ENCODE assay signal across 25 cellular contexts in the genomic region with DNA sequence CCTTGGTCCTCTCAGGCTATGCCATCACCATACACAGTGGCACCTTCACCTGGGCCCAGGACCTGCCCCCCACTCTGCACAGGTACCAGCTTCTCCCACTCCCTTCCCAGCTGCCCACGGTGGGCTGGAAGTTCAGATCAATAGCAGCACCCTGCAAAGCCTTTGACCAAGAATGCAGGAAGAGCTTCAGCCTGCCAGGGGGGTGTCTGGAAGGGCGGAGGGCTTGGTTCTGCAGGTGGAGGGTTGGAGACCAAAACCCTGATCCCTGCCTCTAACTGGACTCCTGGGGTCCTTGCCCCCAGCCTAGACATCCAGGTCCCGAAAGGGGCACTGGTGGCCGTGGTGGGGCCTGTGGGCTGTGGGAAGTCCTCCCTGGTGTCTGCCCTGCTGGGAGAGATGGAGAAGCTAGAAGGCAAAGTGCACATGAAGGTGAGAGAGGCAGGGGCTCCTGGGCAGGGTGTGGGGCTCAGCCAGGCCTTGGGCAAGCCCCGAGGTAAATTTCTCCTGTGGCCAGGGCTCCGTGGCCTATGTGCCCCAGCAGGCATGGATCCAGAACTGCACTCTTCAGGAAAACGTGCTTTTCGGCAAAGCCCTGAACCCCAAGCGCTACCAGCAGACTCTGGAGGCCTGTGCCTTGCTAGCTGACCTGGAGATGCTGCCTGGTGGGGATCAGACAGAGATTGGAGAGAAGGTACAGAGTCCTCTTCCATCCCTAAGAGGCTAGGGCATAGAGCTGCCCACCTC. TPM values are rescaled to one million over a fixed set of nuclear protein-coding genes. Genes with fewer than 3 reads are reported as not detected.
A peak's percentile ranks its signal among the peaks of the same experiment; 100 is the strongest.
DNase-seq lines count a peak whose midpoint lies in the region; ATAC-seq, FAIRE-seq and TF ChIP-seq lines count a peak whose summit lies in the region.
"Had no signal": no experiment of that assay in that cellular context is flagged by ENCODE, and none has a peak within 500 bp of the region (broad histone marks: within the 10 kb centered on the region; RNA-seq: fewer than 3 reads in every experiment).

No MANE protein-coding gene starts in this region.

- no peaks in the 10 kb centered on the region for H3K27me3 ChIP-seq in PC-9 (ENCODE audit: insufficient read depth, low read depth)
- H3K27me3 ChIP-seq in keratinocyte (ENCODE audit: control insufficient read depth, extremely low read depth, insufficient read depth, low read length): no peaks in the 10 kb centered on the region
- H3K27me3 ChIP-seq: vagina had no signal

- H3K36me3 Mint-ChIP-seq in activated naive CD4-positive, alpha-beta T cell treated with anti-CD3 and anti-CD28 coated beads, Interleukin-2, amount 10 ng/mL, durations not matched to agents 7 days and 5 days: no peaks in the 10 kb centered on the region
- H3K36me3 Mint-ChIP-seq in activated naive CD4-positive, alpha-beta T cell treated with anti-CD3 and anti-CD28 coated beads for 36 hours (ENCODE audit: low read depth): no peaks in the 10 kb centered on the region
- H3K36me3 Mint-ChIP-seq: CD8-positive, alpha-beta T cell had no signal

- H3K9me3 ChIP-seq in PC-9 (ENCODE audit: insufficient read depth, low read depth) (no peaks in the 10 kb centered on the region), keratinocyte (ENCODE audit: control insufficient read depth, low read depth, low read length) (no peaks in the 10 kb centered on the region)
- H3K9me3 ChIP-seq: prostate gland, thoracic aorta, vagina had no signal

- CTCF ChIA-PET in activated naive CD4-positive, alpha-beta T cell treated with anti-CD3 and anti-CD28 coated beads, Interleukin-2, amount 10 ng/mL, durations not matched to agents 7 days and 5 days (lab: Charles Lee): no interaction called here
- CTCF ChIA-PET in activated naive CD4-positive, alpha-beta T cell treated with anti-CD3 and anti-CD28 coated beads for 36 hours (lab: Charles Lee): no interaction called here
- CTCF ChIA-PET in PC-9 (lab: Charles Lee): interaction anchor here (0.6 kb wide), 1 partner anchor 149 kb away, joined by 3 read pairs; no protein-coding TSS in a partner anchor

- H3K4me2 ChIP-seq in PC-9 (peak overlapping the region; percentile 51), keratinocyte (ENCODE audit: control insufficient read depth, extremely low read depth, insufficient read depth, low read depth, low read length) (no peak overlapping the region)

- no peak overlapping the region for H3K4me3 ChIP-seq in PC-9
- no peak overlapping the region for H3K4me3 ChIP-seq in keratinocyte (ENCODE audit: control insufficient read depth in 2 of 3, extremely low read depth in 1 of 3, insufficient read depth in 2 of 3, low read depth in 1 of 3, low read length in 3 of 3)
- H3K4me3 ChIP-seq: lung, prostate gland, thoracic aorta, vagina had no signal

- no peaks in the 10 kb centered on the region for H3K4me1 Mint-ChIP-seq in activated naive CD4-positive, alpha-beta T cell treated with anti-CD3 and anti-CD28 coated beads, Interleukin-2, amount 10 ng/mL, durations not matched to agents 7 days and 5 days
- H3K4me1 Mint-ChIP-seq in activated naive CD4-positive, alpha-beta T cell treated with anti-CD3 and anti-CD28 coated beads for 36 hours (ENCODE audit: low read depth): no peaks in the 10 kb centered on the region

- dilution Hi-C loops in keratinocyte (cut with MboI; ENCODE audit: extremely low pct_ligation_motif_present, low sequenced_read_pairs): no loop called here

- H3K9me2 ChIP-seq in PC-9 (ENCODE audit: insufficient read depth): no peaks in the 10 kb centered on the region

- DNase-seq in activated naive CD4-positive, alpha-beta T cell treated with anti-CD3 and anti-CD28 coated beads, Interleukin-2, amount 10 ng/mL, durations not matched to agents 7 days and 5 days: peak; percentile 11
- no peak for DNase-seq in activated naive CD4-positive, alpha-beta T cell treated with anti-CD3 and anti-CD28 coated beads for 36 hours
- no peak for DNase-seq in PC-9
- DNase-seq in keratinocyte (ENCODE audit: low read depth, low spot score): no peak
- DNase-seq in posterior vena cava (ENCODE audit: low spot score): peak; percentile 41
- no peak for DNase-seq in amygdala (lab: John Stamatoyannopoulos, UW)
- DNase-seq in NCI-H446 (lab: John Stamatoyannopoulos, UW): no peak
- DNase-seq: activated CD4-positive, alpha-beta T cell treated with anti-CD3 and anti-CD28 coated beads for 48 hours; activated T-cell treated with anti-CD3 and anti-CD28 coated beads, Interleukin-2, amount 50 U/mL, for 4 hours; CD8-positive, alpha-beta T cell; effector CD4-positive, alpha-beta T cell; Right ventricle myocardium superior; T-helper 9 cell had no signal

- H2AFZ ChIP-seq in PC-9 (no peak overlapping the region), keratinocyte (ENCODE audit: control insufficient read depth, low read length) (no peak overlapping the region)

- no peak overlapping the region for H3K27ac Mint-ChIP-seq in activated naive CD4-positive, alpha-beta T cell treated with anti-CD3 and anti-CD28 coated beads, Interleukin-2, amount 10 ng/mL, durations not matched to agents 7 days and 5 days
- H3K27ac Mint-ChIP-seq in activated naive CD4-positive, alpha-beta T cell treated with anti-CD3 and anti-CD28 coated beads for 36 hours: no peak overlapping the region
- H3K27ac Mint-ChIP-seq: CD8-positive, alpha-beta T cell; stimulated activated naive CD8-positive, alpha-beta T cell treated with anti-CD3 and anti-CD28 coated beads, Interleukin-15, Interleukin-2, amounts not matched to agents 100 ng/mL and 50 ng/mL, for 24 hours had no signal

- peaks cover 2% of the 10 kb centered on the region for H3K9me1 ChIP-seq in keratinocyte (ENCODE audit: control insufficient read depth, extremely low read depth, insufficient read depth, low read length)

- peaks cover 93% of the 10 kb centered on the region for H3F3A ChIP-seq in PC-9 (ENCODE audit: insufficient read depth, low read depth)

- intact Hi-C loops in activated naive CD4-positive, alpha-beta T cell treated with anti-CD3 and anti-CD28 coated beads for 36 hours (cut with micrococcal nuclease): no loop called here
- intact Hi-C loops in PC-9 (cut with micrococcal nuclease; ENCODE audit: unreplicated experiment) (no loop called here), posterior vena cava (cut with DNase I) (no loop called here)

- no peak for FAIRE-seq in keratinocyte (lab: Jason Lieb, UNC)
- FAIRE-seq: A204.1, colon had no signal

- H3K4me1 ChIP-seq in PC-9 (replicated peaks; ENCODE audit: insufficient read depth) (peaks cover 58% of the 10 kb centered on the region), keratinocyte (ENCODE audit: control insufficient read depth, extremely low read depth, insufficient read depth, low read length) (peaks cover 45% of the 10 kb centered on the region)
- H3K4me1 ChIP-seq: prostate gland had no signal

- TF ChIP-seq CTCF in PC-9 (conservative IDR thresholded peaks at IDR 0.05) (no peak), keratinocyte (optimal IDR thresholded peaks at IDR 0.05 in 1 of 3, IDR thresholded peaks at IDR 0.05 in 1 of 3, conservative IDR thresholded peaks at IDR 0.05 in 1 of 3; ENCODE audit: extremely low read depth in 1 of 3, insufficient read depth in 2 of 3, low read length in 3 of 3) (no peak)

- POLR2A ChIA-PET in PC-9 (lab: Charles Lee; ENCODE audit: unreplicated experiment): no interaction called here

- no peak for ATAC-seq in HG02571 (IDR thresholded peaks at IDR 0.05; ENCODE audit: unreplicated experiment)
- ATAC-seq: activated T-cell treated with anti-CD3 and anti-CD28 coated beads, Interleukin-2, amount 50 U/mL, for 4 hours; CD8-positive, alpha-beta T cell had no signal

- H3K9ac ChIP-seq in keratinocyte (ENCODE audit: control insufficient read depth, extremely low read depth, insufficient read depth, low read length): no peak overlapping the region

- H3K79me2 ChIP-seq in PC-9 (ENCODE audit: low read depth) (no peaks in the 10 kb centered on the region; the same call in 1 of the 2 replicates), keratinocyte (ENCODE audit: control insufficient read depth, insufficient read depth, low read length) (no peaks in the 10 kb centered on the region)

- H3K4me3 Mint-ChIP-seq in activated naive CD4-positive, alpha-beta T cell treated with anti-CD3 and anti-CD28 coated beads, Interleukin-2, amount 10 ng/mL, durations not matched to agents 7 days and 5 days: no peak overlapping the region
- no peak overlapping the region for H3K4me3 Mint-ChIP-seq in activated naive CD4-positive, alpha-beta T cell treated with anti-CD3 and anti-CD28 coated beads for 36 hours
- H3K4me3 Mint-ChIP-seq: activated T-cell treated with anti-CD3 and anti-CD28 coated beads, Interleukin-2, amount 50 U/mL, for 4 hours; CD8-positive, alpha-beta T cell; stimulated activated naive CD8-positive, alpha-beta T cell treated with anti-CD3 and anti-CD28 coated beads, Interleukin-15, Interleukin-2, amounts not matched to agents 100 ng/mL and 50 ng/mL, for 24 hours had no signal

- H3K27ac ChIP-seq in PC-9: peak overlapping the region; percentile 77
- peak overlapping the region; percentile 39 for H3K27ac ChIP-seq in keratinocyte (ENCODE audit: control insufficient read depth, insufficient read depth, low read length)
- H3K27ac ChIP-seq: epithelial cell of prostate, HL-60, prostate gland, vagina, VCaP had no signal

- no TSS peak for BruUV-seq in PC-9 (replicated peaks; lab: Mats Ljungman, UMichigan)

- peaks cover 32% of the 10 kb centered on the region for H3K27me3 Mint-ChIP-seq in activated naive CD4-positive, alpha-beta T cell treated with anti-CD3 and anti-CD28 coated beads, Interleukin-2, amount 10 ng/mL, durations not matched to agents 7 days and 5 days
- no peaks in the 10 kb centered on the region for H3K27me3 Mint-ChIP-seq in activated naive CD4-positive, alpha-beta T cell treated with anti-CD3 and anti-CD28 coated beads for 36 hours (ENCODE audit: low read depth)
- H3K27me3 Mint-ChIP-seq: stimulated activated naive CD8-positive, alpha-beta T cell treated with anti-CD3 and anti-CD28 coated beads, Interleukin-15, Interleukin-2, amounts not matched to agents 100 ng/mL and 50 ng/mL, for 24 hours had no signal

- H3K9me3 Mint-ChIP-seq in activated naive CD4-positive, alpha-beta T cell treated with anti-CD3 and anti-CD28 coated beads, Interleukin-2, amount 10 ng/mL, durations not matched to agents 7 days and 5 days: no peaks in the 10 kb centered on the region
- no peaks in the 10 kb centered on the region for H3K9me3 Mint-ChIP-seq in activated naive CD4-positive, alpha-beta T cell treated with anti-CD3 and anti-CD28 coated beads for 36 hours
- H3K9me3 Mint-ChIP-seq: activated T-cell treated with anti-CD3 and anti-CD28 coated beads, Interleukin-2, amount 50 U/mL, for 4 hours; CD8-positive, alpha-beta T cell; stimulated activated naive CD8-positive, alpha-beta T cell treated with anti-CD3 and anti-CD28 coated beads, Interleukin-15, Interleukin-2, amounts not matched to agents 100 ng/mL and 50 ng/mL, for 24 hours had no signal

- H3K36me3 ChIP-seq in PC-9 (ENCODE audit: low read depth) (peaks cover 54% of the 10 kb centered on the region), keratinocyte (ENCODE audit: control insufficient read depth in 2 of 2, extremely low read depth in 1 of 2, insufficient read depth in 2 of 2, low read length in 2 of 2) (peaks cover 0 to 6% of the 10 kb centered on the region in 2 experiments)
- H3K36me3 ChIP-seq: prostate gland, thoracic aorta, vagina had no signal

- no peaks in the 10 kb centered on the region for H4K20me1 ChIP-seq in PC-9 (ENCODE audit: insufficient read depth)
- no peaks in the 10 kb centered on the region for H4K20me1 ChIP-seq in keratinocyte (ENCODE audit: control insufficient read depth, extremely low read depth, insufficient read depth, low read length)

RNA-seq across cellular contexts. Expression of a gene that starts 34.3 kb away (rescaled TPM):
- total RNA-seq in activated naive CD4-positive, alpha-beta T cell treated with anti-CD3 and anti-CD28 coated beads for 36 hours: not detected
- total RNA-seq in PC-9 (2021) (221 and 273 TPM in 2 replicates), posterior vena cava (10 to 100 TPM; 13.1 to 19.8 TPM)
- polyA plus RNA-seq in keratinocyte: 39.6 to 61.6 TPM (median 41.7 TPM) in 3 replicates
- 16.7 TPM for polyA plus RNA-seq in keratinocyte (2011; ENCODE audit: low read depth)
- 18.2 and 18.5 TPM in 2 replicates for polyA plus RNA-seq in keratinocyte (2011; cell fraction: cytosol; rRNA removed)
- polyA plus RNA-seq in keratinocyte (2011; cell fraction: nucleus; rRNA removed): 184 and 229 TPM in 2 replicates
- polyA plus RNA-seq in keratinocyte (2012; ENCODE audit: low replicate concordance): 28.9 and 55.8 TPM in 2 replicates
- polyA minus RNA-seq in keratinocyte: 52.7 to 126 TPM (median 73.7 TPM) in 3 replicates
- polyA minus RNA-seq in keratinocyte (2011; cell fraction: cytosol; rRNA and poly(A)+ RNA removed): 38.4 TPM
- 116 and 134 TPM in 2 replicates for polyA minus RNA-seq in keratinocyte (2011; cell fraction: nucleus; rRNA and poly(A)+ RNA removed)
- total RNA-seq: CD8-positive, alpha-beta T cell; OCI-LY7 had no signal

RNA-seq across cellular contexts. Expression of a gene that starts 38.7 kb away (rescaled TPM):
- total RNA-seq in activated naive CD4-positive, alpha-beta T cell treated with anti-CD3 and anti-CD28 coated beads for 36 hours: 10 to 100 TPM; 25.7 to 26.5 TPM
- total RNA-seq in PC-9 (2021) (24.4 and 33.5 TPM in 2 replicates), posterior vena cava (10 to 100 TPM; 57.4 to 77.3 TPM)
- 19.3 to 39.8 TPM (median 32.7 TPM) in 3 replicates for polyA plus RNA-seq in keratinocyte
- polyA plus RNA-seq in keratinocyte (2011; ENCODE audit: low read depth): 5.4 TPM
- 22.2 and 33.6 TPM in 2 replicates for polyA plus RNA-seq in keratinocyte (2011; cell fraction: cytosol; rRNA removed)
- polyA plus RNA-seq in keratinocyte (2011; cell fraction: nucleus; rRNA removed): 31.0 and 36.9 TPM in 2 replicates
- 13.4 and 22.8 TPM in 2 replicates for polyA plus RNA-seq in keratinocyte (2012; ENCODE audit: low replicate concordance)
- polyA minus RNA-seq in keratinocyte: 16.5 to 30.1 TPM (median 20.5 TPM) in 3 replicates
- 21.7 TPM for polyA minus RNA-seq in keratinocyte (2011; cell fraction: cytosol; rRNA and poly(A)+ RNA removed)
- 11.2 and 20.5 TPM in 2 replicates for polyA minus RNA-seq in keratinocyte (2011; cell fraction: nucleus; rRNA and poly(A)+ RNA removed)

RNA-seq across cellular contexts. Expression of a gene that starts 50.4 kb away (rescaled TPM):
- total RNA-seq in activated naive CD4-positive, alpha-beta T cell treated with anti-CD3 and anti-CD28 coated beads for 36 hours: 100 to 1,000 TPM; 120 to 136 TPM
- total RNA-seq in PC-9 (2021): 147 and 212 TPM in 2 replicates
- polyA plus RNA-seq in keratinocyte: 47.8 to 92.4 TPM (median 53.3 TPM) in 3 replicates
- 521 TPM for polyA plus RNA-seq in keratinocyte (2011; ENCODE audit: low read depth)
- polyA plus RNA-seq in keratinocyte (2011; cell fraction: cytosol; rRNA removed): 21.0 and 29.9 TPM in 2 replicates
- polyA plus RNA-seq in keratinocyte (2011; cell fraction: nucleus; rRNA removed): 153 and 263 TPM in 2 replicates
- 64.5 and 89.1 TPM in 2 replicates for polyA plus RNA-seq in keratinocyte (2012; ENCODE audit: low replicate concordance)
- 4.0 to 18.2 TPM (median 4.3 TPM) in 3 replicates for polyA minus RNA-seq in keratinocyte
- 12.9 TPM for polyA minus RNA-seq in keratinocyte (2011; cell fraction: cytosol; rRNA and poly(A)+ RNA removed)
- 48.9 and 58.2 TPM in 2 replicates for polyA minus RNA-seq in keratinocyte (2011; cell fraction: nucleus; rRNA and poly(A)+ RNA removed)
- total RNA-seq in posterior vena cava: 10 to 100 TPM; 82.0 to 92.5 TPM

Comparison
In these comparisons a context has a peak if more than half of its experiments do, and no peak if none do; other contexts are left out.
1. DNase-seq: peak in activated naive CD4-positive, alpha-beta T cell treated with anti-CD3 and anti-CD28 coated beads, Interleukin-2, amount 10 ng/mL, durations not matched to agents 7 days and 5 days (single experiment) and posterior vena cava (single experiment); none in activated naive CD4-positive, alpha-beta T cell treated with anti-CD3 and anti-CD28 coated beads for 36 hours (single experiment), PC-9 (0 of 2), keratinocyte (single experiment), amygdala (0 of 56) and NCI-H446 (0 of 2).
2. RNA of a gene that starts 34.3 kb away (total RNA-seq): 221 to 273 TPM in PC-9 and 13.1 to 19.8 TPM in posterior vena cava; not detected in activated naive CD4-positive, alpha-beta T cell treated with anti-CD3 and anti-CD28 coated beads for 36 hours; every median in the first group is over 10 times any median in the second.